Comparison of ENCODE assay signal across 16 cellular contexts in the genomic region with DNA sequence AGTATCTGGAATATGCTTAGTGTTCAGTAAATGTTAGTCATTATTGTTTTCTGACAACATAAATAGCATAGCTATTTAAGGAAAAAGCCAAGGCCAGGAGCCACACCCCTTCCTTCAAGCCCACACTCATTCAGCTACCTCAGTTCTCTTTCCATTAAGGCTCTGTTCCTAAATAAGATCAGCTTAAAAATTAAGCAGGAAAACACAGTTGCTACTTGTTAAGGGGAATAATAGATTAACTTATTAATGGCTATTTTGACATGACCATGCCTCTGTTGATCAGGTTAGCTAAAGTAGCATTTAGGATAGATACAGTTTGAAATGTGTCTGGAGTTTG.
DNase-seq lines count a peak whose midpoint lies in the region; ATAC-seq, FAIRE-seq and TF ChIP-seq lines count a peak whose summit lies in the region.
"Had no signal": no experiment of that assay in that cellular context is flagged by ENCODE, and none has a peak within 500 bp of the region (broad histone marks: within the 10 kb centered on the region; RNA-seq: fewer than 3 reads in every experiment).

No MANE protein-coding gene starts in this region.

- H3K27ac Mint-ChIP-seq in endothelial cell (ENCODE audit: unreplicated experiment) (peak overlapping the region; percentile 7), nephron progenitor cell (no peak overlapping the region)
- H3K27ac Mint-ChIP-seq in activated naive CD8-positive, alpha-beta T cell treated with anti-CD3 and anti-CD28 coated beads for 36 hours: no peak overlapping the region

- peaks cover 20% of the 10 kb centered on the region for H3F3A ChIP-seq in GM23248 (ENCODE audit: insufficient read depth)

- no peak for TF ChIP-seq EP300 in A549 (IDR thresholded peaks at IDR 0.05)

- CTCF ChIA-PET in A549 (lab: Yijun Ruan, JAX): interaction anchor here (0.6 to 1.3 kb wide), 3 partner anchors 83 to 390 kb away, joined by 3 to 5 read pairs (median 3); partner anchors contain the start of gene CHD9

- no peaks in the 10 kb centered on the region for H3K9me2 ChIP-seq in GM23248 (ENCODE audit: insufficient read depth)

- POLR2A ChIA-PET in A549 (lab: Yijun Ruan, JAX): no interaction called here

- no peak for TF ChIP-seq RAD21 in A549 (conservative IDR thresholded peaks at IDR 0.05 in 1 of 2, IDR thresholded peaks at IDR 0.05 in 1 of 2)

- H3K4me1 ChIP-seq in A549 (peaks cover 39% of the 10 kb centered on the region), GM23248 (ENCODE audit: insufficient read depth) (peaks cover 46% of the 10 kb centered on the region)

- H3K4me3 ChIP-seq in A549 (no peak overlapping the region), GM23248 (no peak overlapping the region)
- H3K4me3 ChIP-seq: body of pancreas, upper lobe of left lung had no signal

- 0 out of 2 replicates have a peak, but pooled peaks cover 4% of the 10 kb centered on the region for H3K36me3 ChIP-seq in GM23248 (ENCODE audit: low read depth)
- H3K36me3 ChIP-seq: upper lobe of left lung had no signal

- H3K27ac ChIP-seq in A549 (no peak overlapping the region), GM23248 (peak overlapping the region; percentile 5; the same call in 1 of the 2 replicates)

- H3K4me1 Mint-ChIP-seq in endothelial cell (ENCODE audit: unreplicated experiment): peaks cover 18% of the 10 kb centered on the region
- H3K4me1 Mint-ChIP-seq in nephron progenitor cell: peaks cover 32% of the 10 kb centered on the region
- H3K4me1 Mint-ChIP-seq in activated naive CD8-positive, alpha-beta T cell treated with anti-CD3 and anti-CD28 coated beads for 36 hours: peaks cover 17% of the 10 kb centered on the region

- H3K36me3 Mint-ChIP-seq in endothelial cell (ENCODE audit: low read depth, unreplicated experiment) (peaks cover 4% of the 10 kb centered on the region), nephron progenitor cell (ENCODE audit: low read depth) (peaks cover 64% of the 10 kb centered on the region)
- peaks cover 6% of the 10 kb centered on the region for H3K36me3 Mint-ChIP-seq in activated naive CD8-positive, alpha-beta T cell treated with anti-CD3 and anti-CD28 coated beads for 36 hours

- DNase-seq in A549 (ENCODE audit: low read depth in 1 of 2, low spot score in 1 of 2): no peak
- peak; percentile 36 for DNase-seq in GM23248
- no peak for DNase-seq in endothelial cell (ENCODE audit: low spot score)
- no peak for DNase-seq in nephron progenitor cell
- no peak for DNase-seq in T-helper 2 cell
- no peak for DNase-seq in activated naive CD8-positive, alpha-beta T cell treated with anti-CD3 and anti-CD28 coated beads for 36 hours
- DNase-seq: activated CD4-positive, alpha-beta T cell treated with anti-CD3 and anti-CD28 coated beads, Interleukin-2, amount 50 U/mL, for 48 hours; activated effector memory CD4-positive, alpha-beta T cell treated with Interleukin-2 at 50 U/mL for 16 hours; body of pancreas; NCI-H1694; NCI-H526 treated with DMSO at 0.1 percent for 48 hours; posterior cingulate gyrus; upper lobe of left lung had no signal

- peaks cover 94% of the 10 kb centered on the region for H3K79me2 ChIP-seq in GM23248 (ENCODE audit: insufficient read depth)

- H3K9me3 Mint-ChIP-seq in endothelial cell (ENCODE audit: unreplicated experiment): no peaks in the 10 kb centered on the region
- H3K9me3 Mint-ChIP-seq in nephron progenitor cell: peaks cover 10% of the 10 kb centered on the region
- no peaks in the 10 kb centered on the region for H3K9me3 Mint-ChIP-seq in activated naive CD8-positive, alpha-beta T cell treated with anti-CD3 and anti-CD28 coated beads for 36 hours

- H2AFZ ChIP-seq in GM23248: no peak overlapping the region

- no peak for TF ChIP-seq POLR2A in A549 (IDR thresholded peaks at IDR 0.05; ENCODE audit: low read length)

- H3K27me3 Mint-ChIP-seq in endothelial cell (ENCODE audit: unreplicated experiment) (no peaks in the 10 kb centered on the region), nephron progenitor cell (ENCODE audit: low read depth, poor library complexity) (no peaks in the 10 kb centered on the region)
- no peaks in the 10 kb centered on the region for H3K27me3 Mint-ChIP-seq in activated naive CD8-positive, alpha-beta T cell treated with anti-CD3 and anti-CD28 coated beads for 36 hours

- peak overlapping the region; percentile 9 for H3K4me2 ChIP-seq in A549
- peak overlapping the region; percentile 38 for H3K4me2 ChIP-seq in GM23248 (ENCODE audit: unreplicated experiment)

- no peaks in the 10 kb centered on the region for H4K20me1 ChIP-seq in GM23248 (ENCODE audit: insufficient read depth)

- H3K9me3 ChIP-seq in A549: no peaks in the 10 kb centered on the region
- no peaks in the 10 kb centered on the region for H3K9me3 ChIP-seq in GM23248 (ENCODE audit: low read depth)
- H3K9me3 ChIP-seq: body of pancreas, upper lobe of left lung had no signal

- FAIRE-seq in A549 (lab: Jason Lieb, UNC): no peak
- FAIRE-seq: TTC549 had no signal

- H3K27me3 ChIP-seq in GM23248 (replicated peaks; ENCODE audit: insufficient read depth): no peaks in the 10 kb centered on the region
- H3K27me3 ChIP-seq: body of pancreas, upper lobe of left lung had no signal

- in situ Hi-C loops in GM23248 (cut with MboI): no loop called here

- TF ChIP-seq CTCF in A549 (IDR thresholded peaks at IDR 0.05) (no peak), endothelial cell (IDR thresholded peaks at IDR 0.05; ENCODE audit: unreplicated experiment) (no peak), nephron progenitor cell (IDR thresholded peaks at IDR 0.05) (no peak)

- H3K4me3 Mint-ChIP-seq in endothelial cell (ENCODE audit: unreplicated experiment) (peak overlapping the region; percentile 1), nephron progenitor cell (peak overlapping the region; percentile 68)
- H3K4me3 Mint-ChIP-seq in activated naive CD8-positive, alpha-beta T cell treated with anti-CD3 and anti-CD28 coated beads for 36 hours: no peak overlapping the region

- ATAC-seq in A549: no peak
- no peak for ATAC-seq in HG03159 (IDR thresholded peaks at IDR 0.05; ENCODE audit: unreplicated experiment)
- no peak for ATAC-seq in HG03378 (IDR thresholded peaks at IDR 0.05; ENCODE audit: unreplicated experiment)
- ATAC-seq: body of pancreas had no signal

- no peak overlapping the region for H3K9ac ChIP-seq in GM23248

TF ChIP-seq in A549, 52 proteins besides CTCF, POLR2A, EP300 and RAD21:
- TF ChIP-seq FOXS1 (CRISPR knock-in tag; IDR thresholded peaks at IDR 0.05): no peak
- no peak for TF ChIP-seq PBX3 (IDR thresholded peaks at IDR 0.05)
- TF ChIP-seq USF2 (IDR thresholded peaks at IDR 0.05): no peak
- no peak for TF ChIP-seq FOSL2 (IDR thresholded peaks at IDR 0.05)
- TF ChIP-seq FOSL2 (CRISPR knock-in tag; IDR thresholded peaks at IDR 0.05): no peak
- TF ChIP-seq NPAS2 (CRISPR knock-in tag; IDR thresholded peaks at IDR 0.05; ENCODE audit: borderline replicate concordance): no peak
- TF ChIP-seq HOXA7 (CRISPR knock-in tag; IDR thresholded peaks at IDR 0.05): no peak
- TF ChIP-seq TFCP2L1 (CRISPR knock-in tag; IDR thresholded peaks at IDR 0.05): no peak
- TF ChIP-seq SREBF2 (IDR thresholded peaks at IDR 0.05): no peak
- TF ChIP-seq EHF (CRISPR knock-in tag; IDR thresholded peaks at IDR 0.05): no peak
- no peak for TF ChIP-seq JUNB (IDR thresholded peaks at IDR 0.05)
- TF ChIP-seq HEYL (CRISPR knock-in tag; IDR thresholded peaks at IDR 0.05): no peak
- no peak for TF ChIP-seq CEBPB (IDR thresholded peaks at IDR 0.05)
- no peak for TF ChIP-seq GATA3 (IDR thresholded peaks at IDR 0.05; ENCODE audit: borderline replicate concordance)
- TF ChIP-seq ZSCAN20 (CRISPR knock-in tag; IDR thresholded peaks at IDR 0.05): no peak
- TF ChIP-seq BHLHE40 (IDR thresholded peaks at IDR 0.05; ENCODE audit: low read depth, low read length): no peak
- no peak for TF ChIP-seq RNF2 (IDR thresholded peaks at IDR 0.05; ENCODE audit: borderline replicate concordance, low read depth)
- no peak for TF ChIP-seq HOXB5 (CRISPR knock-in tag; IDR thresholded peaks at IDR 0.05)
- TF ChIP-seq ELK1 (IDR thresholded peaks at IDR 0.05; ENCODE audit: low read depth, low read length): no peak
- TF ChIP-seq HDAC2 (IDR thresholded peaks at IDR 0.05): no peak
